21 cellular contexts compared by ENCODE assay signal in genomic region chr16:87047221-87048037, GRCh38.
A peak's percentile ranks its signal among the peaks of the same experiment; 100 is the strongest.
DNase-seq lines count a peak whose midpoint lies in the region; ATAC-seq lines count a peak whose summit lies in the region.
"Had no signal": no experiment of that assay in that cellular context is flagged by ENCODE, and none has a peak within 500 bp of the region (broad histone marks: within the 10 kb centered on the region; RNA-seq: fewer than 3 reads in every experiment).

No MANE protein-coding gene starts in this region.

- DNase-seq in DMS 273 (lab: John Stamatoyannopoulos, UW; ENCODE audit: unreplicated experiment) (peak; percentile 53), DMS 273 treated with DMSO at 0.1 percent for 48 hours (lab: John Stamatoyannopoulos, UW) (no peak), NCI-H1105 treated with DMSO at 0.1 percent for 48 hours (lab: John Stamatoyannopoulos, UW) (peak; percentile 91), SJCRH30 (peak; percentile 64 to 71), mesenteric fat pad (ENCODE audit: low spot score) (peak; percentile 59)
- no peak for DNase-seq in activated CD4-positive, alpha-beta T cell treated with anti-CD3 and anti-CD28 coated beads for 1 hour
- DNase-seq: activated CD8-positive, alpha-beta memory T cell treated with anti-CD3 and anti-CD28 coated beads, Interleukin-2, amount 50 U/mL, for 4 hours; activated naive CD4-positive, alpha-beta T cell treated with Interleukin-2 at 50 U/mL for 16 hours; cortex of kidney; heart left ventricle; mammary epithelial cell; NCI-H2081; retina; stimulated activated naive CD8-positive, alpha-beta T cell treated with anti-CD3 and anti-CD28 coated beads, Interleukin-15, amount 100 ng/mL, for 72 hours had no signal

- H3K27me3 ChIP-seq in SJCRH30, result no peaks in the 10 kb centered on the region

- no peak overlapping the region for H3K4me3 ChIP-seq in SJCRH30
- H3K4me3 ChIP-seq: BLaER1 treated with 17β-estradiol and CSF1 and Interleukin-3, amounts not matched to agents 10 nM and 100 nM; heart left ventricle had no signal

- H3K9me3 ChIP-seq in SJCRH30 (replicated peaks), result no peaks in the 10 kb centered on the region
- H3K9me3 ChIP-seq: BLaER1 treated with 17β-estradiol and CSF1 and Interleukin-3, amounts not matched to agents 10 nM and 100 nM; heart left ventricle had no signal

- H3K4me1 ChIP-seq in SJCRH30, result peaks cover 32% of the 10 kb centered on the region

- H3K27ac ChIP-seq in SJCRH30, result no peak overlapping the region
- H3K27ac ChIP-seq: 22Rv1; BLaER1 treated with 17β-estradiol and CSF1 and Interleukin-3, amounts not matched to agents 10 nM and 100 nM; heart left ventricle had no signal

- ATAC-seq in HG02759 (IDR thresholded peaks at IDR 0.05; ENCODE audit: unreplicated experiment) (no peak), HG03095 (IDR thresholded peaks at IDR 0.05; ENCODE audit: unreplicated experiment) (no peak)
- ATAC-seq: esophagus mucosa; heart left ventricle; natural killer cell treated with Interleukin-12 subunit alpha and Interleukin-12 subunit beta and Interleukin-15 and Interleukin-18, amount 100 ng/mL, for 72 hours; Right ventricle myocardium inferior; stimulated activated naive CD8-positive, alpha-beta T cell treated with anti-CD3 and anti-CD28 coated beads, Interleukin-15, amount 100 ng/mL, for 72 hours had no signal

- no peaks in the 10 kb centered on the region for H3K36me3 ChIP-seq in SJCRH30
- H3K36me3 ChIP-seq: BLaER1 treated with 17β-estradiol and CSF1 and Interleukin-3, amounts not matched to agents 10 nM and 100 nM; heart left ventricle had no signal

Comparison
In these comparisons a context has a peak if more than half of its experiments do, and no peak if none do; other contexts are left out.
1. DNase-seq: peak in DMS 273 (single experiment), NCI-H1105 treated with DMSO at 0.1 percent for 48 hours (single experiment), SJCRH30 (2 of 2) and mesenteric fat pad (single experiment); none in DMS 273 treated with DMSO at 0.1 percent for 48 hours (single experiment) and activated CD4-positive, alpha-beta T cell treated with anti-CD3 and anti-CD28 coated beads for 1 hour (single experiment).